In the genomic region with DNA sequence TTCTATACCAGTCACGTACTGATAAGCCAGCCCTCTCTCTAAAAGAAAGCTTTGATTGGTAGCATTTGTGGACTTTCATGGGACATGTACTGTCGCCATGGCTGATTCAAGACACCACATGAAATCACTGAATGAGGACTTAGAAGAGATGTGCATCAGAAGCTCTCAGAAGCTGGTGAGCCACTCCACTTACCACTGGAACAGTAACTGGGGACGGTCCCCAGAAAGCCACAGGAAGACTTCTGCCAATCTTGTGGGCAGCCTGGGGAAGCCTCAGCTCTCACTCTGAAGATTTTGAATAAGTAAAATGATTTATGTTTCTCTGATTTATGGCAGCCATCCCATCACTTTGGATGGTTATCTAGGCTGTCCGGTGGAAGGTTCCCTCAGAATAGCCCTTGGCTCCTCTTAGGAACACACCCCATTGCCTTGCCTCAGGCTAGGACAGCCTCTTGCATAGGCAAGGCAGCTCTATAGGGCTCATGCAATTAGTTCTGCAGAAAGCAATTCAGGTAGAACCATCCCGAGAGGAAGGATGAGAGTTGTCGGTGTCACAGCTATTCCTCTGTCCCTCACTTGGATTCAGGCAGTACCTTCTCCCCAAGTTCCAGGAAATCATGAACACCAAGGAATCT, we compare ENCODE assay signal across 7 cellular contexts.
DNase-seq lines count a peak whose midpoint lies in the region; ATAC-seq lines count a peak whose summit lies in the region.
"Had no signal": no experiment of that assay in that cellular context is flagged by ENCODE, and none has a peak within 500 bp of the region (broad histone marks: within the 10 kb centered on the region; RNA-seq: fewer than 3 reads in every experiment).

No MANE protein-coding gene starts in this region.

- no peak overlapping the region for H3K27ac Mint-ChIP-seq in memory B cell

- no peaks in the 10 kb centered on the region for H3K9me3 Mint-ChIP-seq in memory B cell

- DNase-seq in memory B cell (ENCODE audit: low spot score in 2 of 2) (no peak), glomerular visceral epithelial cell (ENCODE audit: extremely low spot score) (no peak), cerebellar cortex (ENCODE audit: low spot score) (no peak)
- DNase-seq: NCI-H146 had no signal

- H3K36me3 Mint-ChIP-seq in memory B cell = peaks cover 19% of the 10 kb centered on the region

- no peaks in the 10 kb centered on the region for H3K27me3 Mint-ChIP-seq in memory B cell

- H3K4me3 Mint-ChIP-seq in memory B cell = no peak overlapping the region

- ATAC-seq in GM18858 (IDR thresholded peaks at IDR 0.05; ENCODE audit: unreplicated experiment) (peak; percentile 72), HG02981 (IDR thresholded peaks at IDR 0.05; ENCODE audit: unreplicated experiment) (peak; percentile 70), memory B cell (ENCODE audit: low read depth) (peak; percentile 80), HG03571 (IDR thresholded peaks at IDR 0.05; ENCODE audit: unreplicated experiment) (no peak)

- H3K4me1 Mint-ChIP-seq in memory B cell = peaks cover 7% of the 10 kb centered on the region
